Comparison of ENCODE assay signal across 8 cellular contexts in genomic region chr1:214281030-214281901, GRCh38. TPM values are rescaled to one million over a fixed set of nuclear protein-coding genes. Genes with fewer than 3 reads are reported as not detected.
DNase-seq lines count a peak whose midpoint lies in the region; ATAC-seq and TF ChIP-seq lines count a peak whose summit lies in the region.

Gene SMYD2 (plus strand): TSS chr1:214281159. CDS start chr1:214281255, 96 bp downstream.

- H3K27ac ChIP-seq in cingulate gyrus (ENCODE audit: low read depth, low read length), result peak within 1 kb of the TSS; percentile 41

- CTCF ChIA-PET in AG04449 (lab: Yijun Ruan, JAX), result interaction anchor here (1.2 to 7.2 kb wide), 4 partner anchors 9 to 20 kb away, joined by 3 to 74 read pairs (median 16); no protein-coding TSS in a partner anchor
- CTCF ChIA-PET in activated CD4-positive, alpha-beta T cell treated with anti-CD3 and anti-CD28 coated beads for 36 hours (lab: Charles Lee), result interaction anchor here (1.0 to 2.3 kb wide), 3 partner anchors 12 to 51 kb away, joined by 3 to 13 read pairs (median 3); no protein-coding TSS in a partner anchor

- ATAC-seq in GM18520 (IDR thresholded peaks at IDR 0.05; ENCODE audit: unreplicated experiment) (peak; percentile 71), HG03045 (IDR thresholded peaks at IDR 0.05; ENCODE audit: unreplicated experiment) (peak; percentile 80)
- peak; percentile 74 for ATAC-seq in activated CD4-positive, alpha-beta T cell treated with anti-CD3 and anti-CD28 coated beads for 36 hours

- DNase-seq in AG04449 (ENCODE audit: low read depth, low spot score), result no peak
- peak; percentile 41 for DNase-seq in NCI-H226
- peak; percentile 82 for DNase-seq in activated CD4-positive, alpha-beta T cell treated with anti-CD3 and anti-CD28 coated beads for 36 hours
- DNase-seq in left kidney (ENCODE audit: low read depth, low spot score), result peak; percentile 92
- peak; percentile 70 for DNase-seq in stimulated activated CD4-positive, alpha-beta T cell treated with anti-CD3 and anti-CD28 coated beads, Interleukin-1b, Interleukin-23, amount 100 ng/mL, for 48 hours

- POLR2A ChIA-PET in AG04449 (lab: Yijun Ruan, JAX), result interaction anchor here (0.6 kb wide), 2 partner anchors 15 to 38 kb away, joined by 3 to 4 read pairs; no protein-coding TSS in a partner anchor
- POLR2A ChIA-PET in activated CD4-positive, alpha-beta T cell treated with anti-CD3 and anti-CD28 coated beads for 36 hours (lab: Charles Lee), result interaction anchor here (0.6 kb wide), 1 partner anchor 1884 kb away, joined by 3 read pairs; no protein-coding TSS in a partner anchor

- no peak for TF ChIP-seq CTCF in AG04449 (IDR thresholded peaks at IDR 0.05; ENCODE audit: insufficient read depth, low read length, missing control alignments)

- H3K9me3 Mint-ChIP-seq in activated CD4-positive, alpha-beta T cell treated with anti-CD3 and anti-CD28 coated beads for 36 hours (ENCODE audit: low read depth), result no peaks in the 10 kb centered on the region

- peak within 1 kb of the TSS; percentile 92 for H3K4me3 ChIP-seq in AG04449 (ENCODE audit: low read depth, low read length)

- peak within 1 kb of the TSS; percentile 89 for H3K27ac Mint-ChIP-seq in activated CD4-positive, alpha-beta T cell treated with anti-CD3 and anti-CD28 coated beads for 36 hours

- intact Hi-C loops in activated CD4-positive, alpha-beta T cell treated with anti-CD3 and anti-CD28 coated beads for 36 hours (cut with DNase I, micrococcal nuclease), result loop anchor here (1.0 to 5.0 kb wide), 6 partner anchors 20 to 1714 kb away; partner anchors contain the start of gene CENPF (in 2 of the 2)

- no peaks in the 10 kb centered on the region for H3K36me3 Mint-ChIP-seq in activated CD4-positive, alpha-beta T cell treated with anti-CD3 and anti-CD28 coated beads for 36 hours (ENCODE audit: low read depth)

- H3K4me1 Mint-ChIP-seq in activated CD4-positive, alpha-beta T cell treated with anti-CD3 and anti-CD28 coated beads for 36 hours, result peaks cover 37% of the 10 kb centered on the region

- peak within 1 kb of the TSS; percentile 92 for H3K4me3 Mint-ChIP-seq in activated CD4-positive, alpha-beta T cell treated with anti-CD3 and anti-CD28 coated beads for 36 hours

- H3K27me3 Mint-ChIP-seq in activated CD4-positive, alpha-beta T cell treated with anti-CD3 and anti-CD28 coated beads for 36 hours, result no peaks in the 10 kb centered on the region

RNA-seq across cellular contexts. Expression of gene SMYD2, which starts in this region (rescaled TPM):
- total RNA-seq in activated CD4-positive, alpha-beta T cell treated with anti-CD3 and anti-CD28 coated beads for 36 hours, result 10 to 100 TPM; 38.2 to 40.1 TPM
